2 cellular contexts compared by ENCODE assay signal in the genomic region with DNA sequence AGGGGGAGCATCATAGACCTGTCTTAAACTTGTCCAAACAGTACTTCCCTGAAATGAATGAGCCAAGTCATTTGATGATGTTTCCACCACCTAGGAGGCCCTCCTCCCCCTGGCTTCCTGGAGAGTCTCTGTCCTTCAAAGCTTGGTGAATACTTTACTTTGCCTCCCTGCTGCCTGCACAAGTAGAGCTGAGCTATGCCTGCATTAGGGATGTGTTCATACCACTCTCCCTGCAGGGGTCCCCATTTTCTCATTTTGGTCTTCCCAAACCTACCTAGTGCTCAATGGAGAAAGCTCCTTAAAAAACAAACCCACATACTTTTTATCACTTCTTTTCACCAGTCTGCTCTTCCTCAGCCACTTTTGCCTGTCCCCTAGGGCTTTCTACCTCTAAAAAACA.
TF ChIP-seq lines count a peak whose summit lies in the region.

No MANE protein-coding gene starts in this region.

TF ChIP-seq in Ishikawa, 13 proteins besides CTCF, POLR2A, EP300 and RAD21:
- TF ChIP-seq TAF1 (IDR thresholded peaks at IDR 0.05; ENCODE audit: low read depth) (no peak), FOXM1 (IDR thresholded peaks at IDR 0.05; ENCODE audit: borderline replicate concordance, low read depth) (no peak), YY1 (IDR thresholded peaks at IDR 0.05; ENCODE audit: low read depth) (no peak), NFIC (IDR thresholded peaks at IDR 0.05) (no peak), EGR1 (IDR thresholded peaks at IDR 0.05) (no peak), CREB1 (IDR thresholded peaks at IDR 0.05; ENCODE audit: low read depth) (no peak), TEAD4 (IDR thresholded peaks at IDR 0.05) (no peak), ZBTB7A (IDR thresholded peaks at IDR 0.05; ENCODE audit: low read depth) (no peak), TCF12 (IDR thresholded peaks at IDR 0.05; ENCODE audit: low read depth) (no peak), CEBPB (IDR thresholded peaks at IDR 0.05) (no peak)
- TF ChIP-seq, protein P1, sequence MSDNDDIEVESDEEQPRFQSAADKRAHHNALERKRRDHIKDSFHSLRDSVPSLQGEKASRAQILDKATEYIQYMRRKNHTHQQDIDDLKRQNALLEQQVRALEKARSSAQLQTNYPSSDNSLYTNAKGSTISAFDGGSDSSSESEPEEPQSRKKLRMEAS (IDR thresholded peaks at IDR 0.05) = no peak
- TF ChIP-seq, protein P2, sequence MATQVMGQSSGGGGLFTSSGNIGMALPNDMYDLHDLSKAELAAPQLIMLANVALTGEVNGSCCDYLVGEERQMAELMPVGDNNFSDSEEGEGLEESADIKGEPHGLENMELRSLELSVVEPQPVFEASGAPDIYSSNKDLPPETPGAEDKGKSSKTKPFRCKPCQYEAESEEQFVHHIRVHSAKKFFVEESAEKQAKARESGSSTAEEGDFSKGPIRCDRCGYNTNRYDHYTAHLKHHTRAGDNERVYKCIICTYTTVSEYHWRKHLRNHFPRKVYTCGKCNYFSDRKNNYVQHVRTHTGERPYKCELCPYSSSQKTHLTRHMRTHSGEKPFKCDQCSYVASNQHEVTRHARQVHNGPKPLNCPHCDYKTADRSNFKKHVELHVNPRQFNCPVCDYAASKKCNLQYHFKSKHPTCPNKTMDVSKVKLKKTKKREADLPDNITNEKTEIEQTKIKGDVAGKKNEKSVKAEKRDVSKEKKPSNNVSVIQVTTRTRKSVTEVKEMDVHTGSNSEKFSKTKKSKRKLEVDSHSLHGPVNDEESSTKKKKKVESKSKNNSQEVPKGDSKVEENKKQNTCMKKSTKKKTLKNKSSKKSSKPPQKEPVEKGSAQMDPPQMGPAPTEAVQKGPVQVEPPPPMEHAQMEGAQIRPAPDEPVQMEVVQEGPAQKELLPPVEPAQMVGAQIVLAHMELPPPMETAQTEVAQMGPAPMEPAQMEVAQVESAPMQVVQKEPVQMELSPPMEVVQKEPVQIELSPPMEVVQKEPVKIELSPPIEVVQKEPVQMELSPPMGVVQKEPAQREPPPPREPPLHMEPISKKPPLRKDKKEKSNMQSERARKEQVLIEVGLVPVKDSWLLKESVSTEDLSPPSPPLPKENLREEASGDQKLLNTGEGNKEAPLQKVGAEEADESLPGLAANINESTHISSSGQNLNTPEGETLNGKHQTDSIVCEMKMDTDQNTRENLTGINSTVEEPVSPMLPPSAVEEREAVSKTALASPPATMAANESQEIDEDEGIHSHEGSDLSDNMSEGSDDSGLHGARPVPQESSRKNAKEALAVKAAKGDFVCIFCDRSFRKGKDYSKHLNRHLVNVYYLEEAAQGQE (IDR thresholded peaks at IDR 0.05; ENCODE audit: low read depth) = no peak
- TF ChIP-seq, protein P3, sequence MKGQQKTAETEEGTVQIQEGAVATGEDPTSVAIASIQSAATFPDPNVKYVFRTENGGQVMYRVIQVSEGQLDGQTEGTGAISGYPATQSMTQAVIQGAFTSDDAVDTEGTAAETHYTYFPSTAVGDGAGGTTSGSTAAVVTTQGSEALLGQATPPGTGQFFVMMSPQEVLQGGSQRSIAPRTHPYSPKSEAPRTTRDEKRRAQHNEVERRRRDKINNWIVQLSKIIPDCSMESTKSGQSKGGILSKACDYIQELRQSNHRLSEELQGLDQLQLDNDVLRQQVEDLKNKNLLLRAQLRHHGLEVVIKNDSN (IDR thresholded peaks at IDR 0.05) = no peak

TF ChIP-seq in K562, 482 proteins besides CTCF, POLR2A, EP300 and RAD21:
- no peak for TF ChIP-seq BHLHE40 (IDR thresholded peaks at IDR 0.05; ENCODE audit: low read length)
- TF ChIP-seq, protein P4, sequence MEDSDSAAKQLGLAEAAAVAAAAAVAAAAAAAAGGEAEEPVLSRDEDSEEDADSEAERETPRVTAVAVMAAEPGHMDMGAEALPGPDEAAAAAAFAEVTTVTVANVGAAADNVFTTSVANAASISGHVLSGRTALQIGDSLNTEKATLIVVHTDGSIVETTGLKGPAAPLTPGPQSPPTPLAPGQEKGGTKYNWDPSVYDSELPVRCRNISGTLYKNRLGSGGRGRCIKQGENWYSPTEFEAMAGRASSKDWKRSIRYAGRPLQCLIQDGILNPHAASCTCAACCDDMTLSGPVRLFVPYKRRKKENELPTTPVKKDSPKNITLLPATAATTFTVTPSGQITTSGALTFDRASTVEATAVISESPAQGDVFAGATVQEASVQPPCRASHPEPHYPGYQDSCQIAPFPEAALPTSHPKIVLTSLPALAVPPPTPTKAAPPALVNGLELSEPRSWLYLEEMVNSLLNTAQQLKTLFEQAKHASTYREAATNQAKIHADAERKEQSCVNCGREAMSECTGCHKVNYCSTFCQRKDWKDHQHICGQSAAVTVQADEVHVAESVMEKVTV (CRISPR knock-in tag; IDR thresholded peaks at IDR 0.05) = peak; percentile 66
- TF ChIP-seq, protein P5, sequence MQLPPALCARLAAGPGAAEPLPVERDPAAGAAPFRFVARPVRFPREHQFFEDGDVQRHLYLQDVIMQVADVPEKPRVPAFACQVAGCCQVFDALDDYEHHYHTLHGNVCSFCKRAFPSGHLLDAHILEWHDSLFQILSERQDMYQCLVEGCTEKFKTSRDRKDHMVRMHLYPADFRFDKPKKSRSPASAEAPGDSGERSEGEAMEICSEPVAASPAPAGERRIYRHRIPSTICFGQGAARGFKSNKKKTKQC (CRISPR knock-in tag; IDR thresholded peaks at IDR 0.05) = no peak
- no peak for TF ChIP-seq SPI1 (IDR thresholded peaks at IDR 0.05; ENCODE audit: borderline replicate concordance, low read depth, low read length)
- TF ChIP-seq RUNX1 (IDR thresholded peaks at IDR 0.05; ENCODE audit: low read depth) = no peak
- TF ChIP-seq TARDBP (IDR thresholded peaks at IDR 0.05) = no peak
